16 cellular contexts compared by ENCODE assay signal in the genomic region with DNA sequence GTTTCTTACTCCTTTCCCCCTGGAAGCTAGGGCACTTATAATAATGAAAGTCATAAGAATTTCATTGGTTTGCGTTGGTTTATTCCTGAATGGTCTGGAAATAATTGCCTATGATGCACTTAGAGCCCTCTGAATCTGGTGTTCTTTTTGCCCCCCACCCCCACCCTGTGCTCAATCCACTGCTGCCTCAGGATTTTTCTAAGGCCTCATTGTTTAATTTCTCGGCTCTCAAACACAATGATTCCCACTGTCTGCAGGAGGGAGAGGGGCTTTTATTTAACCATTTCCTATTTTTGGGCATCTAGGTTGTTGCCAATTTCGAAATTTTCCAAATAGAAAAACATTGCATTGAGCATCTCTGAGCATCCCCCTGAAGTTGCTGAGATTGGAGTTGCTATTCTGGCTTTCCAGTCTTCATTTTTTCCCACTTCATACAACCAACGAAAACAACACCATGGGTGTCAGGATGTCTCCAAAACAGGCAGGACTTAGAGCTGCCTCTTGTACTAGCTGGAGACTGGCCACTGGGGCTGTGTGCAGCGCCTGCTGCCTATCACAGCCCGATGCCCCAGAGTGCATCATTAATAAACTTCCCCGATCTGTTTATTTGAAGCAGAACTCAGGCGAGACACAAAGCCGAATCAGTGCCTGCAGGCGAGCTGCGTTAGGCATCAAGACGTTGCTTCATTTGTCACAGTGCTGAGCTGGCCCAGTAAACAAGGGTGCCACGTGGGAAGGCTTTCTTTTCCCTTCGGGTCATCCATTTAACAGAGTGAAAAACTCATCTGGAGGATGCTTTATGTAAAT. TPM values are rescaled to one million over a fixed set of nuclear protein-coding genes. Genes with fewer than 3 reads are reported as not detected.
DNase-seq lines count a peak whose midpoint lies in the region; FAIRE-seq and TF ChIP-seq lines count a peak whose summit lies in the region.
"Had no signal": no experiment of that assay in that cellular context is flagged by ENCODE, and none has a peak within 500 bp of the region (broad histone marks: within the 10 kb centered on the region; RNA-seq: fewer than 3 reads in every experiment).

No MANE protein-coding gene starts in this region.

- intact Hi-C loops in kidney (cut with DNase I), result no loop called here

- no peak for FAIRE-seq in kidney (lab: Jason Lieb, UNC)
- FAIRE-seq in GM12892 (lab: Jason Lieb, UNC), result no peak
- FAIRE-seq: pancreas had no signal

- peak; percentile 61 for DNase-seq in EH (ENCODE audit: low read depth)
- peak in 54 of 56 donors; percentile 10 to 89 (median 69) for DNase-seq in amygdala (lab: John Stamatoyannopoulos, UW)
- DNase-seq in foreskin fibroblast, result peak; percentile 20 to 69
- no peak for DNase-seq in germinal center (ENCODE audit: low spot score)
- DNase-seq in kidney, result no peak
- DNase-seq in GM12892 (ENCODE audit: insufficient read length), result no peak
- no peak for DNase-seq in RPMI8226
- DNase-seq: activated CD4-positive, alpha-beta T cell treated with anti-CD3 and anti-CD28 coated beads, Interleukin-2, amount 50 U/mL, for 48 hours; CD4-positive, alpha-beta memory T cell; cortex of kidney; lower lobe of right lung; NCI-H226; pancreas; stimulated activated CD4-positive, alpha-beta T cell treated with anti-CD3 and anti-CD28 coated beads, Interleukin-1b, Interleukin-23, amount 100 ng/mL, for 48 hours had no signal

- H3K9ac ChIP-seq in rectal smooth muscle tissue (ENCODE audit: low read length) (no peak overlapping the region), kidney (ENCODE audit: low read length in 2 of 2) (no peak overlapping the region)

- H3K36me3 ChIP-seq in rectal smooth muscle tissue (ENCODE audit: control insufficient read depth, insufficient read depth, low read length), result no peaks in the 10 kb centered on the region
- no peaks in the 10 kb centered on the region for H3K36me3 ChIP-seq in kidney (ENCODE audit: control insufficient read depth in 1 of 2, insufficient read depth in 2 of 2, low read length in 2 of 2)
- H3K36me3 ChIP-seq: lower lobe of right lung, pancreas had no signal

- H3K27me3 ChIP-seq in rectal smooth muscle tissue (ENCODE audit: control insufficient read depth, insufficient read depth, low read length), result no peaks in the 10 kb centered on the region
- H3K27me3 ChIP-seq: pancreas had no signal

- H3K27ac ChIP-seq in rectal smooth muscle tissue (ENCODE audit: low read depth, low read length) (peak overlapping the region; percentile 33), kidney (ENCODE audit: low read depth in 2 of 2, low read length in 2 of 2) (no peak overlapping the region)
- H3K27ac ChIP-seq: lower lobe of right lung, pancreas had no signal

- no peak overlapping the region for H3K4me3 ChIP-seq in foreskin fibroblast (ENCODE audit: low read depth in 1 of 2, low read length in 2 of 2)
- H3K4me3 ChIP-seq in rectal smooth muscle tissue (ENCODE audit: low read length), result no peak overlapping the region
- no peak overlapping the region for H3K4me3 ChIP-seq in kidney (ENCODE audit: low read length in 2 of 2)
- H3K4me3 ChIP-seq: lower lobe of right lung, pancreas had no signal

- no peak for TF ChIP-seq CTCF in foreskin fibroblast (IDR thresholded peaks at IDR 0.05; ENCODE audit: low read depth, low read length)
- TF ChIP-seq CTCF in kidney (IDR thresholded peaks at IDR 0.05; ENCODE audit: borderline replicate concordance, extremely low read depth, insufficient read depth), result no peak

- H3K9me3 ChIP-seq in kidney (ENCODE audit: control insufficient read depth in 1 of 2, low read length in 2 of 2), result peaks cover 0 to 18% of the 10 kb centered on the region in 2 donors
- H3K9me3 ChIP-seq: pancreas had no signal

- H3K4me1 ChIP-seq in rectal smooth muscle tissue (ENCODE audit: control insufficient read depth, insufficient read depth, low read length) (peaks cover 8% of the 10 kb centered on the region), kidney (ENCODE audit: control insufficient read depth in 1 of 2, insufficient read depth in 1 of 2, low read depth in 1 of 2, low read length in 2 of 2) (no peaks in the 10 kb centered on the region)
- H3K4me1 ChIP-seq: lower lobe of right lung, pancreas had no signal

- TF ChIP-seq POLR2A in GM12892 (IDR thresholded peaks at IDR 0.05; ENCODE audit: low read depth, low read length), result no peak

RNA-seq across cellular contexts. Expression of a gene that starts 1.8 kb away (rescaled TPM):
- not detected for total RNA-seq in kidney
- 1.3 TPM for polyA plus RNA-seq in kidney (ENCODE audit: insufficient read depth, low read depth, low replicate concordance)
- not detected for polyA plus RNA-seq in GM12892 (2012; ENCODE audit: missing spikeins)
- total RNA-seq: CD4-positive, alpha-beta memory T cell; OCI-LY7 had no signal
- polyA plus RNA-seq: CD4-positive, alpha-beta memory T cell had no signal

RNA-seq across cellular contexts. Expression of a gene that starts 39.1 kb away (rescaled TPM):
- 18.1 TPM for total RNA-seq in kidney
- 7.8 TPM for polyA plus RNA-seq in kidney (ENCODE audit: insufficient read depth, low read depth, low replicate concordance)
- polyA plus RNA-seq in GM12892 (2012; ENCODE audit: missing spikeins), result 29.7 TPM
- total RNA-seq: OCI-LY7 had no signal

Comparison
In these comparisons a context has a peak if more than half of its experiments do, and no peak if none do; other contexts are left out.
1. DNase-seq: peak in EH (single experiment), amygdala (54 of 56) and foreskin fibroblast (2 of 2); none in germinal center (single experiment), kidney (single experiment), GM12892 (single experiment) and RPMI8226 (single experiment).